16 cellular contexts compared by ENCODE assay signal in genomic region chr12:114938487-114939210, GRCh38.
DNase-seq lines count a peak whose midpoint lies in the region; ATAC-seq lines count a peak whose summit lies in the region.
"Had no signal": no experiment of that assay in that cellular context is flagged by ENCODE, and none has a peak within 500 bp of the region (broad histone marks: within the 10 kb centered on the region; RNA-seq: fewer than 3 reads in every experiment).

No MANE protein-coding gene starts in this region.

- H3K27me3 Mint-ChIP-seq in activated CD4-positive, alpha-beta memory T cell treated with anti-CD3 and anti-CD28 coated beads, Interleukin-2, amount 10 ng/mL, durations not matched to agents 7 days and 5 days, result no peaks in the 10 kb centered on the region
- no peaks in the 10 kb centered on the region for H3K27me3 Mint-ChIP-seq in activated T-cell treated with anti-CD3 and anti-CD28 coated beads, Interleukin-2, amount 50 U/mL, for 72 hours (ENCODE audit: low read depth)

- peak; percentile 32 for DNase-seq in COLO829 (ENCODE audit: low spot score)
- DNase-seq in pons (ENCODE audit: low spot score), result peak; percentile 96
- no peak for DNase-seq in activated CD4-positive, alpha-beta memory T cell treated with anti-CD3 and anti-CD28 coated beads, Interleukin-2, amount 10 ng/mL, durations not matched to agents 7 days and 5 days
- DNase-seq in activated T-cell treated with anti-CD3 and anti-CD28 coated beads, Interleukin-2, amount 50 U/mL, for 72 hours, result no peak
- DNase-seq in NCI-H2196 treated with DMSO at 0.1 percent for 48 hours (lab: John Stamatoyannopoulos, UW; ENCODE audit: unreplicated experiment), result no peak
- DNase-seq: GDM1, KG1, NCI-H1092 treated with DMSO at 0.1 percent for 48 hours, NCI-H1694 treated with DMSO at 0.1 percent for 48 hours, NCI-H510A, SHP77 treated with DMSO at 0.1 percent for 48 hours had no signal

- no peaks in the 10 kb centered on the region for H3K27me3 ChIP-seq in ectodermal cell (ENCODE audit: control insufficient read depth, insufficient read depth, low read length, poor library complexity, severe bottlenecking)

- H3K9me3 Mint-ChIP-seq in activated CD4-positive, alpha-beta memory T cell treated with anti-CD3 and anti-CD28 coated beads, Interleukin-2, amount 10 ng/mL, durations not matched to agents 7 days and 5 days, result peaks cover 15% of the 10 kb centered on the region
- H3K9me3 Mint-ChIP-seq in activated T-cell treated with anti-CD3 and anti-CD28 coated beads, Interleukin-2, amount 50 U/mL, for 72 hours, result peaks cover 4 to 9% of the 10 kb centered on the region in 2 donors

- H3K36me3 Mint-ChIP-seq in activated CD4-positive, alpha-beta memory T cell treated with anti-CD3 and anti-CD28 coated beads, Interleukin-2, amount 10 ng/mL, durations not matched to agents 7 days and 5 days (ENCODE audit: low read depth), result no peaks in the 10 kb centered on the region
- no peaks in the 10 kb centered on the region for H3K36me3 Mint-ChIP-seq in activated T-cell treated with anti-CD3 and anti-CD28 coated beads, Interleukin-2, amount 50 U/mL, for 72 hours (ENCODE audit: insufficient read depth in 2 of 2)
- H3K36me3 Mint-ChIP-seq: CD14-positive monocyte had no signal

- no peak overlapping the region for H3K4me3 ChIP-seq in ectodermal cell (ENCODE audit: insufficient read depth, low read depth, low read length)
- no peak overlapping the region for H3K4me3 ChIP-seq in mesodermal cell (ENCODE audit: extremely low read depth, insufficient read depth, low read length, poor library complexity, severe bottlenecking)
- H3K4me3 ChIP-seq: GM23338 had no signal

- POLR2A ChIA-PET in activated CD4-positive, alpha-beta memory T cell treated with anti-CD3 and anti-CD28 coated beads, Interleukin-2, amount 10 ng/mL, durations not matched to agents 7 days and 5 days (lab: Charles Lee), result no interaction called here

- no peak overlapping the region for H3K27ac Mint-ChIP-seq in activated CD4-positive, alpha-beta memory T cell treated with anti-CD3 and anti-CD28 coated beads, Interleukin-2, amount 10 ng/mL, durations not matched to agents 7 days and 5 days
- H3K27ac Mint-ChIP-seq in activated T-cell treated with anti-CD3 and anti-CD28 coated beads, Interleukin-2, amount 50 U/mL, for 72 hours, result no peak overlapping the region
- H3K27ac Mint-ChIP-seq: GM23338 had no signal

- H3K4me1 ChIP-seq in ectodermal cell (ENCODE audit: control insufficient read depth, insufficient read depth, low read length) (peaks cover 6% of the 10 kb centered on the region), mesodermal cell (ENCODE audit: control insufficient read depth, insufficient read depth, low read length, poor library complexity, severe bottlenecking) (peaks cover 29% of the 10 kb centered on the region)

- ATAC-seq in activated T-cell treated with anti-CD3 and anti-CD28 coated beads, Interleukin-2, amount 50 U/mL, for 72 hours (replicated peaks in 1 of 2), result no peak
- ATAC-seq in HG02970 (IDR thresholded peaks at IDR 0.05; ENCODE audit: low FRiP score, unreplicated experiment), result no peak
- ATAC-seq: GM23338 had no signal

- H3K36me3 ChIP-seq in ectodermal cell (ENCODE audit: control insufficient read depth, insufficient read depth, low read length) (no peaks in the 10 kb centered on the region), mesodermal cell (ENCODE audit: control insufficient read depth, insufficient read depth, low read length) (no peaks in the 10 kb centered on the region)

- H3K9me3 ChIP-seq in ectodermal cell (ENCODE audit: control insufficient read depth, low read length) (no peaks in the 10 kb centered on the region), mesodermal cell (ENCODE audit: control insufficient read depth, low read length) (peaks cover 7% of the 10 kb centered on the region)

- no peak overlapping the region for H3K4me3 Mint-ChIP-seq in activated CD4-positive, alpha-beta memory T cell treated with anti-CD3 and anti-CD28 coated beads, Interleukin-2, amount 10 ng/mL, durations not matched to agents 7 days and 5 days
- H3K4me3 Mint-ChIP-seq in activated T-cell treated with anti-CD3 and anti-CD28 coated beads, Interleukin-2, amount 50 U/mL, for 72 hours, result no peak overlapping the region
- H3K4me3 Mint-ChIP-seq: CD14-positive monocyte, GM23338 had no signal

- WGBS in ectodermal cell, 2 experiments, result 83 to 84% methylated on average over 18 of the region's 18 CpGs
- 77 to 85% methylated on average over 13 to 18 of the region's 18 CpGs for WGBS in mesodermal cell (ENCODE audit: insufficient coverage in 2 of 2), 2 experiments

- CTCF ChIA-PET in activated CD4-positive, alpha-beta memory T cell treated with anti-CD3 and anti-CD28 coated beads, Interleukin-2, amount 10 ng/mL, durations not matched to agents 7 days and 5 days (lab: Charles Lee), result no interaction called here

- H3K4me1 Mint-ChIP-seq in activated CD4-positive, alpha-beta memory T cell treated with anti-CD3 and anti-CD28 coated beads, Interleukin-2, amount 10 ng/mL, durations not matched to agents 7 days and 5 days, result no peaks in the 10 kb centered on the region
- no peaks in the 10 kb centered on the region for H3K4me1 Mint-ChIP-seq in activated T-cell treated with anti-CD3 and anti-CD28 coated beads, Interleukin-2, amount 50 U/mL, for 72 hours (ENCODE audit: low read depth)
- H3K4me1 Mint-ChIP-seq: CD14-positive monocyte, GM23338 had no signal

- H3K27ac ChIP-seq in ectodermal cell (ENCODE audit: insufficient read depth, low read depth, low read length, poor library complexity, severe bottlenecking) (peak overlapping the region; percentile 29), mesodermal cell (ENCODE audit: low read depth, low read length, severe bottlenecking) (peak overlapping the region; percentile 30)

Comparison
In these comparisons a context has a peak if more than half of its experiments do, and no peak if none do; other contexts are left out.
1. DNase-seq: peak in COLO829 (single experiment) and pons (single experiment); none in activated CD4-positive, alpha-beta memory T cell treated with anti-CD3 and anti-CD28 coated beads, Interleukin-2, amount 10 ng/mL, durations not matched to agents 7 days and 5 days (single experiment), activated T-cell treated with anti-CD3 and anti-CD28 coated beads, Interleukin-2, amount 50 U/mL, for 72 hours (0 of 2) and NCI-H2196 treated with DMSO at 0.1 percent for 48 hours (single experiment).